ENCODE assay signal across 25 cellular contexts in the genomic region with DNA sequence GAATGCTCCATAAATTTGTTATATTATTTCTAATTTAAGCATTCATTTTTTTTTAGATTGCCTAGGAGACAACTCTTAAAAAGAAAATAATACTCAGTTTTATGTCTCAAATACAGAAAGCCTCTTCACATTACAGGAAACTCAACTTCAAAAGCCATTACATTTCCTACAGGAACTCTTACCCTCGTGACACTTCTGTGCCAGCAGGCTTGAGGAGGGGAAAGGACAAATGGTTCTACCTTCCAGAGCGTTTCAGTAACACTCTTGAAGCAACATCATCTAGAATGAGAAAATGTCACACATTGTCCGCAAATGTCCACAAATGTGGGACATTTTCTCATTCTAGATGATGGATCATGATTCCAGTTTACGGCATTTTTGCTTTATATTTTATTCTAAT.
"Had no signal": no experiment of that assay in that cellular context is flagged by ENCODE, and none has a peak within 500 bp of the region (broad histone marks: within the 10 kb centered on the region; RNA-seq: fewer than 3 reads in every experiment).

No MANE protein-coding gene starts in this region.

- H3K27ac ChIP-seq: foreskin keratinocyte, left ventricle myocardium inferior, neutrophil, ovary, stomach, WERI-Rb-1 had no signal

- H3K36me3 ChIP-seq: esophagus muscularis mucosa, left ventricle myocardium inferior, neutrophil, ovary, stomach, tibial nerve, WERI-Rb-1 had no signal

- DNase-seq: activated CD4-positive, alpha-beta memory T cell treated with anti-CD3 and anti-CD28 coated beads for 36 hours; activated CD4-positive, alpha-beta T cell treated with anti-CD3 and anti-CD28 coated beads, Interleukin-2, amount 10 ng/mL, durations not matched to agents 24 days and 14 days; activated CD4-positive, CD25-positive, alpha-beta regulatory T cell treated with anti-CD3 and anti-CD28 coated beads, Interleukin-2, amount 50 U/mL, for 72 hours; activated naive CD8-positive, alpha-beta T cell treated with anti-CD3 and anti-CD28 coated beads, Interleukin-2, amount 50 U/mL, for 24 hours; activated T-cell treated with anti-CD3 and anti-CD28 coated beads, Interleukin-2, amount 50 U/mL, for 48 hours; amygdala; caudate nucleus; cortex of kidney; foreskin keratinocyte; kidney glomerular epithelial cell; left ventricle myocardium inferior; naive B cell; nephron progenitor cell; ovary; retina; small intestine; stimulated activated CD4-positive, alpha-beta T cell treated with anti-CD3 and anti-CD28 coated beads, Interleukin-4, amount 100 ng/mL, for 24 hours; stomach; T-helper 17 cell; T1000; WERI-Rb-1 had no signal

- H3K27me3 ChIP-seq: esophagus muscularis mucosa, foreskin keratinocyte, ovary, stomach, tibial nerve had no signal

- H3K4me3 ChIP-seq: esophagus muscularis mucosa, left ventricle myocardium inferior, lung, ovary, stomach, tibial nerve had no signal

- H3K9me3 ChIP-seq: esophagus muscularis mucosa, left ventricle myocardium inferior, neutrophil, ovary, stomach, tibial nerve had no signal
